Comparison of ENCODE assay signal across 1 cellular context in the genomic region with DNA sequence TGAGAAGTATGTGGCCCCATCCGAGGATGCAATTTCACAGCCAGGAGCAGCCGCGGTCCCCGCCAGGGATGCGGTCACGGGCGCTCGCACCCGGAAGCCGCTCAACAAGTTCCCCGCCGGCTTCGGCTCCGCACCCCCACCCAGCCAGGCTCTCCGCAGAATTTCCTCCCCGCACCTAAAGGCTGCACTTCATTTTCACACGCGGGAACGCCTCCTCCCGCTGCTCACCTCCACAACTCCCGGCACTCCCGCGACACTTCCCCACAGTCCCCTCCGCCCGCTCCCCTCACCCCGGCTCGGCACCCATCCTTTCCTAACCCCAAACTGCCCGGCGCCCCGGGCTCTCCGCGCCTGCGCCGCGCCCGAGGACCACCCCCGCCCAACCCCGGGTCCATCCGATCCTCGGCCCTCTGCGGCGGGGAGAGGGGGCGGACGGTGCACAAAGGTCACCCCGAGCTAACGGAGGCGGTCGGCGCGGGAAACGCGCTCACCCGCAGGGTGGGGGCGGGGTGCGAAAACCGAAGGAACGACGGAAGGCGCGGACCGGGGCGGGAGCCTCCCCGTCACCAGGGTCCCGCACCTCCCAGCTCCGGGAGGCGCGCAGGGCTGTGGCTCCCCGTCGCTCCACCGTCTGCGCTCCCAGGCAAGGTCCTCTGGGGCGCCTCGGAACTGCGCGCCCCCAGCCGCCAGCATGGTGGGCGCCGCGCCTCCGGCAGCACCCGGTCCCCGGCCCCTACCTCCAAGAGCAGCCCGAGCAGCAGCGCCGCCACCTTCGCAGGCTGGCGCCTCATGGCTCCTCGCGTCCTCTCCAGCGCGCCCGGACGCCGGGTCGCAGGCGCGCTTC.
A peak's percentile ranks its signal among the peaks of the same experiment; 100 is the strongest.
TF ChIP-seq lines count a peak whose summit lies in the region.

No MANE protein-coding gene starts in this region.

TF ChIP-seq in HepG2, 621 proteins besides CTCF, POLR2A, EP300 and RAD21 (continued from another document and continues in another):
- TF ChIP-seq, protein P1, sequence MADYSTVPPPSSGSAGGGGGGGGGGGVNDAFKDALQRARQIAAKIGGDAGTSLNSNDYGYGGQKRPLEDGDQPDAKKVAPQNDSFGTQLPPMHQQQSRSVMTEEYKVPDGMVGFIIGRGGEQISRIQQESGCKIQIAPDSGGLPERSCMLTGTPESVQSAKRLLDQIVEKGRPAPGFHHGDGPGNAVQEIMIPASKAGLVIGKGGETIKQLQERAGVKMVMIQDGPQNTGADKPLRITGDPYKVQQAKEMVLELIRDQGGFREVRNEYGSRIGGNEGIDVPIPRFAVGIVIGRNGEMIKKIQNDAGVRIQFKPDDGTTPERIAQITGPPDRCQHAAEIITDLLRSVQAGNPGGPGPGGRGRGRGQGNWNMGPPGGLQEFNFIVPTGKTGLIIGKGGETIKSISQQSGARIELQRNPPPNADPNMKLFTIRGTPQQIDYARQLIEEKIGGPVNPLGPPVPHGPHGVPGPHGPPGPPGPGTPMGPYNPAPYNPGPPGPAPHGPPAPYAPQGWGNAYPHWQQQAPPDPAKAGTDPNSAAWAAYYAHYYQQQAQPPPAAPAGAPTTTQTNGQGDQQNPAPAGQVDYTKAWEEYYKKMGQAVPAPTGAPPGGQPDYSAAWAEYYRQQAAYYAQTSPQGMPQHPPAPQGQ (CRISPR knock-in tag; IDR thresholded peaks at IDR 0.05; ENCODE audit: borderline replicate concordance), result no peak
- TF ChIP-seq SP4 (CRISPR knock-in tag; IDR thresholded peaks at IDR 0.05) (peak; percentile 52), ZNF879 (CRISPR knock-in tag; IDR thresholded peaks at IDR 0.05) (0 out of 2 replicates have a peak, but pooled peaks have one; percentile 76), ZMYM2 (CRISPR knock-in tag; IDR thresholded peaks at IDR 0.05) (peak; percentile 52; the same call in 1 of the 2 replicates), EED (CRISPR knock-in tag; IDR thresholded peaks at IDR 0.05) (no peak), ERF (CRISPR knock-in tag; IDR thresholded peaks at IDR 0.05) (0 out of 2 replicates have a peak, but pooled peaks have one; percentile 15), ZNF616 (CRISPR knock-in tag; IDR thresholded peaks at IDR 0.05; ENCODE audit: low read depth) (no peak), ZFP36L2 (CRISPR knock-in tag; IDR thresholded peaks at IDR 0.05) (no peak), SMAD3 (CRISPR knock-in tag; IDR thresholded peaks at IDR 0.05) (no peak), PPARG (CRISPR knock-in tag; conservative IDR thresholded peaks at IDR 0.05) (peak; percentile 97), ZNF263 (CRISPR knock-in tag; IDR thresholded peaks at IDR 0.05) (no peak), ZNF354B (CRISPR knock-in tag; IDR thresholded peaks at IDR 0.05) (no peak), ZNF343 (CRISPR knock-in tag; IDR thresholded peaks at IDR 0.05) (peak; percentile 68; the same call in 1 of the 2 replicates), HDAC6 (IDR thresholded peaks at IDR 0.05; ENCODE audit: low read depth, low read length) (no peak), ZNF230 (CRISPR knock-in tag; IDR thresholded peaks at IDR 0.05) (peak; percentile 78), HNRNPK (IDR thresholded peaks at IDR 0.05; ENCODE audit: low read depth, low read length, poor library complexity, severe bottlenecking) (peak; percentile 98), SRSF1 (optimal IDR thresholded peaks at IDR 0.05; ENCODE audit: low read depth, low read length) (peak; percentile 45), ZNF205 (CRISPR knock-in tag; IDR thresholded peaks at IDR 0.05) (no peak), ZNF550 (CRISPR knock-in tag; IDR thresholded peaks at IDR 0.05; ENCODE audit: borderline replicate concordance) (no peak), ZNF749 (CRISPR knock-in tag; IDR thresholded peaks at IDR 0.05; ENCODE audit: borderline replicate concordance) (peak; percentile 60; the same call in 1 of the 2 replicates), TAF1 (CRISPR knock-in tag; IDR thresholded peaks at IDR 0.05) (peak; percentile 55), JARID2 (CRISPR knock-in tag; IDR thresholded peaks at IDR 0.05; ENCODE audit: insufficient replicate concordance) (no peak), NCOR1 (IDR thresholded peaks at IDR 0.05; ENCODE audit: borderline replicate concordance, low read length) (no peak)
- TF ChIP-seq, protein P2, sequence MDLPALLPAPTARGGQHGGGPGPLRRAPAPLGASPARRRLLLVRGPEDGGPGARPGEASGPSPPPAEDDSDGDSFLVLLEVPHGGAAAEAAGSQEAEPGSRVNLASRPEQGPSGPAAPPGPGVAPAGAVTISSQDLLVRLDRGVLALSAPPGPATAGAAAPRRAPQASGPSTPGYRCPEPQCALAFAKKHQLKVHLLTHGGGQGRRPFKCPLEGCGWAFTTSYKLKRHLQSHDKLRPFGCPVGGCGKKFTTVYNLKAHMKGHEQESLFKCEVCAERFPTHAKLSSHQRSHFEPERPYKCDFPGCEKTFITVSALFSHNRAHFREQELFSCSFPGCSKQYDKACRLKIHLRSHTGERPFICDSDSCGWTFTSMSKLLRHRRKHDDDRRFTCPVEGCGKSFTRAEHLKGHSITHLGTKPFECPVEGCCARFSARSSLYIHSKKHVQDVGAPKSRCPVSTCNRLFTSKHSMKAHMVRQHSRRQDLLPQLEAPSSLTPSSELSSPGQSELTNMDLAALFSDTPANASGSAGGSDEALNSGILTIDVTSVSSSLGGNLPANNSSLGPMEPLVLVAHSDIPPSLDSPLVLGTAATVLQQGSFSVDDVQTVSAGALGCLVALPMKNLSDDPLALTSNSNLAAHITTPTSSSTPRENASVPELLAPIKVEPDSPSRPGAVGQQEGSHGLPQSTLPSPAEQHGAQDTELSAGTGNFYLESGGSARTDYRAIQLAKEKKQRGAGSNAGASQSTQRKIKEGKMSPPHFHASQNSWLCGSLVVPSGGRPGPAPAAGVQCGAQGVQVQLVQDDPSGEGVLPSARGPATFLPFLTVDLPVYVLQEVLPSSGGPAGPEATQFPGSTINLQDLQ (CRISPR knock-in tag; IDR thresholded peaks at IDR 0.05), result no peak
- TF ChIP-seq, protein P3, sequence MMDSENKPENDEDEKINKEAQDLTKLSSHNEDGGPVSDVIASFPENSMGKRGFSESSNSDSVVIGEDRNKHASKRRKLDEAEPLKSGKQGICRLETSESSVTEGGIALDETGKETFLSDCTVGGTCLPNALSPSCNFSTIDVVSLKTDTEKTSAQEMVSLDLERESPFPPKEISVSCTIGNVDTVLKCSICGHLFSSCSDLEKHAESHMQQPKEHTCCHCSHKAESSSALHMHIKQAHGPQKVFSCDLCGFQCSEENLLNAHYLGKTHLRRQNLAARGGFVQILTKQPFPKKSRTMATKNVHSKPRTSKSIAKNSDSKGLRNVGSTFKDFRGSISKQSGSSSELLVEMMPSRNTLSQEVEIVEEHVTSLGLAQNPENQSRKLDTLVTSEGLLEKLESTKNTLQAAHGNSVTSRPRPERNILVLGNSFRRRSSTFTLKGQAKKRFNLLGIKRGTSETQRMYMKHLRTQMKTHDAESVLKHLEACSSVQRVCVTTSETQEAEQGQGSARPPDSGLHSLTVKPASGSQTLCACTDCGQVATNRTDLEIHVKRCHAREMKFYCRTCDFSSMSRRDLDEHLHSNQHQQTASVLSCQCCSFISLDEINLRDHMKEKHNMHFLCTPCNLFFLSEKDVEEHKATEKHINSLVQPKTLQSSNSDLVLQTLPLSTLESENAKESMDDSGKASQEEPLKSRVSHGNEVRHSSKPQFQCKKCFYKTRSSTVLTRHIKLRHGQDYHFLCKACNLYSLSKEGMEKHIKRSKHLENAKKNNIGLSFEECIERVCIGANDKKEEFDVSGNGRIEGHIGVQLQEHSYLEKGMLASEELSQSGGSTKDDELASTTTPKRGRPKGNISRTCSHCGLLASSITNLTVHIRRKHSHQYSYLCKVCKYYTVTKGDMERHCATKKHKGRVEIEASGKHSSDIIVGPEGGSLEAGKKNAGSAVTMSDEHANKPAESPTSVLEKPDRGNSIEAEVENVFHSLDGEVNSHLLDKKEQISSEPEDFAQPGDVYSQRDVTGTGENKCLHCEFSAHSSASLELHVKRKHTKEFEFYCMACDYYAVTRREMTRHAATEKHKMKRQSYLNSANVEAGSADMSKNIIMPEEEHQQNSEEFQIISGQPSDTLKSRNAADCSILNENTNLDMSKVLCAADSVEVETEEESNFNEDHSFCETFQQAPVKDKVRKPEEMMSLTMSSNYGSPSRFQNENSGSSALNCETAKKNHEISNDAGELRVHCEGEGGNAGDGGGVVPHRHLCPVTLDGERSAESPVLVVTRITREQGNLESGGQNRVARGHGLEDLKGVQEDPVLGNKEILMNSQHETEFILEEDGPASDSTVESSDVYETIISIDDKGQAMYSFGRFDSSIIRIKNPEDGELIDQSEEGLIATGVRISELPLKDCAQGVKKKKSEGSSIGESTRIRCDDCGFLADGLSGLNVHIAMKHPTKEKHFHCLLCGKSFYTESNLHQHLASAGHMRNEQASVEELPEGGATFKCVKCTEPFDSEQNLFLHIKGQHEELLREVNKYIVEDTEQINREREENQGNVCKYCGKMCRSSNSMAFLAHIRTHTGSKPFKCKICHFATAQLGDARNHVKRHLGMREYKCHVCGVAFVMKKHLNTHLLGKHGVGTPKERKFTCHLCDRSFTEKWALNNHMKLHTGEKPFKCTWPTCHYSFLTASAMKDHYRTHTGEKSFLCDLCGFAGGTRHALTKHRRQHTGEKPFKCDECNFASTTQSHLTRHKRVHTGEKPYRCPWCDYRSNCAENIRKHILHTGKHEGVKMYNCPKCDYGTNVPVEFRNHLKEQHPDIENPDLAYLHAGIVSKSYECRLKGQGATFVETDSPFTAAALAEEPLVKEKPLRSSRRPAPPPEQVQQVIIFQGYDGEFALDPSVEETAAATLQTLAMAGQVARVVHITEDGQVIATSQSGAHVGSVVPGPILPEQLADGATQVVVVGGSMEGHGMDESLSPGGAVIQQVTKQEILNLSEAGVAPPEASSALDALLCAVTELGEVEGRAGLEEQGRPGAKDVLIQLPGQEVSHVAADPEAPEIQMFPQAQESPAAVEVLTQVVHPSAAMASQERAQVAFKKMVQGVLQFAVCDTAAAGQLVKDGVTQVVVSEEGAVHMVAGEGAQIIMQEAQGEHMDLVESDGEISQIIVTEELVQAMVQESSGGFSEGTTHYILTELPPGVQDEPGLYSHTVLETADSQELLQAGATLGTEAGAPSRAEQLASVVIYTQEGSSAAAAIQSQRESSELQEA (CRISPR knock-in tag; IDR thresholded peaks at IDR 0.05; ENCODE audit: not compliant biosample characterization), result no peak
- TF ChIP-seq, protein P4, sequence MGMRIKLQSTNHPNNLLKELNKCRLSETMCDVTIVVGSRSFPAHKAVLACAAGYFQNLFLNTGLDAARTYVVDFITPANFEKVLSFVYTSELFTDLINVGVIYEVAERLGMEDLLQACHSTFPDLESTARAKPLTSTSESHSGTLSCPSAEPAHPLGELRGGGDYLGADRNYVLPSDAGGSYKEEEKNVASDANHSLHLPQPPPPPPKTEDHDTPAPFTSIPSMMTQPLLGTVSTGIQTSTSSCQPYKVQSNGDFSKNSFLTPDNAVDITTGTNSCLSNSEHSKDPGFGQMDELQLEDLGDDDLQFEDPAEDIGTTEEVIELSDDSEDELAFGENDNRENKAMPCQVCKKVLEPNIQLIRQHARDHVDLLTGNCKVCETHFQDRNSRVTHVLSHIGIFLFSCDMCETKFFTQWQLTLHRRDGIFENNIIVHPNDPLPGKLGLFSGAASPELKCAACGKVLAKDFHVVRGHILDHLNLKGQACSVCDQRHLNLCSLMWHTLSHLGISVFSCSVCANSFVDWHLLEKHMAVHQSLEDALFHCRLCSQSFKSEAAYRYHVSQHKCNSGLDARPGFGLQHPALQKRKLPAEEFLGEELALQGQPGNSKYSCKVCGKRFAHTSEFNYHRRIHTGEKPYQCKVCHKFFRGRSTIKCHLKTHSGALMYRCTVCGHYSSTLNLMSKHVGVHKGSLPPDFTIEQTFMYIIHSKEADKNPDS (CRISPR knock-in tag; IDR thresholded peaks at IDR 0.05), result no peak
- TF ChIP-seq, protein P5, sequence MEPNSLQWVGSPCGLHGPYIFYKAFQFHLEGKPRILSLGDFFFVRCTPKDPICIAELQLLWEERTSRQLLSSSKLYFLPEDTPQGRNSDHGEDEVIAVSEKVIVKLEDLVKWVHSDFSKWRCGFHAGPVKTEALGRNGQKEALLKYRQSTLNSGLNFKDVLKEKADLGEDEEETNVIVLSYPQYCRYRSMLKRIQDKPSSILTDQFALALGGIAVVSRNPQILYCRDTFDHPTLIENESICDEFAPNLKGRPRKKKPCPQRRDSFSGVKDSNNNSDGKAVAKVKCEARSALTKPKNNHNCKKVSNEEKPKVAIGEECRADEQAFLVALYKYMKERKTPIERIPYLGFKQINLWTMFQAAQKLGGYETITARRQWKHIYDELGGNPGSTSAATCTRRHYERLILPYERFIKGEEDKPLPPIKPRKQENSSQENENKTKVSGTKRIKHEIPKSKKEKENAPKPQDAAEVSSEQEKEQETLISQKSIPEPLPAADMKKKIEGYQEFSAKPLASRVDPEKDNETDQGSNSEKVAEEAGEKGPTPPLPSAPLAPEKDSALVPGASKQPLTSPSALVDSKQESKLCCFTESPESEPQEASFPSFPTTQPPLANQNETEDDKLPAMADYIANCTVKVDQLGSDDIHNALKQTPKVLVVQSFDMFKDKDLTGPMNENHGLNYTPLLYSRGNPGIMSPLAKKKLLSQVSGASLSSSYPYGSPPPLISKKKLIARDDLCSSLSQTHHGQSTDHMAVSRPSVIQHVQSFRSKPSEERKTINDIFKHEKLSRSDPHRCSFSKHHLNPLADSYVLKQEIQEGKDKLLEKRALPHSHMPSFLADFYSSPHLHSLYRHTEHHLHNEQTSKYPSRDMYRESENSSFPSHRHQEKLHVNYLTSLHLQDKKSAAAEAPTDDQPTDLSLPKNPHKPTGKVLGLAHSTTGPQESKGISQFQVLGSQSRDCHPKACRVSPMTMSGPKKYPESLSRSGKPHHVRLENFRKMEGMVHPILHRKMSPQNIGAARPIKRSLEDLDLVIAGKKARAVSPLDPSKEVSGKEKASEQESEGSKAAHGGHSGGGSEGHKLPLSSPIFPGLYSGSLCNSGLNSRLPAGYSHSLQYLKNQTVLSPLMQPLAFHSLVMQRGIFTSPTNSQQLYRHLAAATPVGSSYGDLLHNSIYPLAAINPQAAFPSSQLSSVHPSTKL (CRISPR knock-in tag; IDR thresholded peaks at IDR 0.05), result peak; percentile 40; the same call in 1 of the 2 replicates
- TF ChIP-seq, protein P6, sequence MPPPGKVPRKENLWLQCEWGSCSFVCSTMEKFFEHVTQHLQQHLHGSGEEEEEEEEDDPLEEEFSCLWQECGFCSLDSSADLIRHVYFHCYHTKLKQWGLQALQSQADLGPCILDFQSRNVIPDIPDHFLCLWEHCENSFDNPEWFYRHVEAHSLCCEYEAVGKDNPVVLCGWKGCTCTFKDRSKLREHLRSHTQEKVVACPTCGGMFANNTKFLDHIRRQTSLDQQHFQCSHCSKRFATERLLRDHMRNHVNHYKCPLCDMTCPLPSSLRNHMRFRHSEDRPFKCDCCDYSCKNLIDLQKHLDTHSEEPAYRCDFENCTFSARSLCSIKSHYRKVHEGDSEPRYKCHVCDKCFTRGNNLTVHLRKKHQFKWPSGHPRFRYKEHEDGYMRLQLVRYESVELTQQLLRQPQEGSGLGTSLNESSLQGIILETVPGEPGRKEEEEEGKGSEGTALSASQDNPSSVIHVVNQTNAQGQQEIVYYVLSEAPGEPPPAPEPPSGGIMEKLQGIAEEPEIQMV (CRISPR knock-in tag; IDR thresholded peaks at IDR 0.05; ENCODE audit: low read depth), result peak; percentile 89
- TF ChIP-seq, protein P7, sequence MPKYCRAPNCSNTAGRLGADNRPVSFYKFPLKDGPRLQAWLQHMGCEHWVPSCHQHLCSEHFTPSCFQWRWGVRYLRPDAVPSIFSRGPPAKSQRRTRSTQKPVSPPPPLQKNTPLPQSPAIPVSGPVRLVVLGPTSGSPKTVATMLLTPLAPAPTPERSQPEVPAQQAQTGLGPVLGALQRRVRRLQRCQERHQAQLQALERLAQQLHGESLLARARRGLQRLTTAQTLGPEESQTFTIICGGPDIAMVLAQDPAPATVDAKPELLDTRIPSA (CRISPR knock-in tag; IDR thresholded peaks at IDR 0.05; ENCODE audit: borderline replicate concordance), result 0 out of 2 replicates have a peak, but pooled peaks have one; percentile 27
- TF ChIP-seq, protein P8, sequence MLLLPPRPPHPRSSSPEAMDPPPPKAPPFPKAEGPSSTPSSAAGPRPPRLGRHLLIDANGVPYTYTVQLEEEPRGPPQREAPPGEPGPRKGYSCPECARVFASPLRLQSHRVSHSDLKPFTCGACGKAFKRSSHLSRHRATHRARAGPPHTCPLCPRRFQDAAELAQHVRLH (CRISPR knock-in tag; IDR thresholded peaks at IDR 0.05; ENCODE audit: borderline replicate concordance, low read depth), result 0 out of 2 replicates have a peak, but pooled peaks have one; percentile 37
